24 cellular contexts compared by ENCODE assay signal in the genomic region with DNA sequence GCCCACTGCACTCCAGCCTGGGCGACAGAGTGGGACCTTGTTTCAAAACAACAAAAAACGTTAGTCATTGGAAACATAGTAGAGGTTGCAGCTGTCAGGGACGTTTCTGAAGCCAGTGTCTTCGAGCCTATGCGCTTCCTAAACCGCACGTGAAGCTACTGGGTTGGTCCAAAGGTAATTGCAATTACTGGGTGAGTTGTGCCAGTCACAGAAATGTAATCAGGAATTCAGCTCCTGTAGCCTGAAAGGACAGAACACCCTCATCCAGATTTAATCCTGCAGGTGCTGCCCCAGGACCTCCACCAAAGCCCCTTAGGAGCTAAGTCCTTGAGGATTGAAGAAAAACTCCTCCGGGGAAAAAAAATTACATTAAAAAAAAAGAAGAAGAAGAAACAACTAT. TPM values are rescaled to one million over a fixed set of nuclear protein-coding genes. Genes with fewer than 3 reads are reported as not detected.
DNase-seq lines count a peak whose midpoint lies in the region; ATAC-seq, FAIRE-seq and TF ChIP-seq lines count a peak whose summit lies in the region.
"Had no signal": no experiment of that assay in that cellular context is flagged by ENCODE, and none has a peak within 500 bp of the region (broad histone marks: within the 10 kb centered on the region; RNA-seq: fewer than 3 reads in every experiment).

No MANE protein-coding gene starts in this region.

- H3K9me3 ChIP-seq in HepG2 (ENCODE audit: low read length) (no peaks in the 10 kb centered on the region), right lobe of liver (no peaks in the 10 kb centered on the region), SK-N-MC (ENCODE audit: low read depth, low read length) (no peaks in the 10 kb centered on the region), neural progenitor cell (ENCODE audit: low read depth) (no peaks in the 10 kb centered on the region), small intestine (ENCODE audit: control insufficient read depth, low read depth) (no peaks in the 10 kb centered on the region), left ventricle myocardium inferior (replicated peaks) (no peaks in the 10 kb centered on the region)
- H3K9me3 ChIP-seq: BE2C, BLaER1 had no signal

- ATAC-seq in HepG2 (no peak), right lobe of liver (no peak)

- CTCF ChIA-PET in HepG2 (lab: Yijun Ruan, JAX; ENCODE audit: low intra/inter-chr PET ratio, low total read pairs) = no interaction called here

- no peak overlapping the region for H3K27ac Mint-ChIP-seq in neural progenitor cell
- H3K27ac Mint-ChIP-seq: CD14-positive monocyte; CD4-positive, alpha-beta memory T cell; CD4-positive, CD25-positive, alpha-beta regulatory T cell; CD8-positive, alpha-beta memory T cell had no signal

- TF ChIP-seq EP300 in HepG2 (IDR thresholded peaks at IDR 0.05; ENCODE audit: low read depth in 2 of 2, low read length in 2 of 2) (no peak), HepG2 (CRISPR knock-in tag; IDR thresholded peaks at IDR 0.05; ENCODE audit: borderline replicate concordance) (no peak)

- H3K9ac ChIP-seq in HepG2 (ENCODE audit: insufficient read depth, low read depth, low read length) = no peak overlapping the region
- H3K9ac ChIP-seq in SK-N-MC (ENCODE audit: insufficient read length) = no peak overlapping the region
- no peak overlapping the region for H3K9ac ChIP-seq in neural progenitor cell
- H3K9ac ChIP-seq: BLaER1 had no signal

- H3K4me1 ChIP-seq in HepG2 (ENCODE audit: insufficient read depth, low read length) = peaks cover 36% of the 10 kb centered on the region
- peaks cover 0 to 8% (median 0%) of the 10 kb centered on the region in 4 donors for H3K4me1 ChIP-seq in right lobe of liver
- peaks cover 6% of the 10 kb centered on the region for H3K4me1 ChIP-seq in neural progenitor cell
- no peaks in the 10 kb centered on the region for H3K4me1 ChIP-seq in small intestine (ENCODE audit: control insufficient read depth in 2 of 2, insufficient read depth in 1 of 2, low read depth in 1 of 2, low read length in 1 of 2)
- H3K4me1 ChIP-seq in left ventricle myocardium inferior = peaks cover 25% of the 10 kb centered on the region

- no peak overlapping the region for H3K27ac ChIP-seq in HepG2 (ENCODE audit: extremely low read length, insufficient read depth, low read length)
- H3K27ac ChIP-seq in right lobe of liver = no peak overlapping the region
- H3K27ac ChIP-seq in SK-N-MC = peak overlapping the region; percentile 70
- H3K27ac ChIP-seq in neural progenitor cell = no peak overlapping the region
- H3K27ac ChIP-seq in small intestine (ENCODE audit: low read depth in 1 of 2, low read length in 1 of 2) = no peak overlapping the region
- H3K27ac ChIP-seq in left ventricle myocardium inferior (replicated peaks) = no peak overlapping the region
- H3K27ac ChIP-seq: 22Rv1, BLaER1 had no signal

- peaks cover 19% of the 10 kb centered on the region for H4K20me1 ChIP-seq in HepG2 (ENCODE audit: insufficient read depth, low read length)
- H4K20me1 ChIP-seq in neural progenitor cell (ENCODE audit: low read depth) = peaks cover 19% of the 10 kb centered on the region

- H3K79me2 ChIP-seq in HepG2 (ENCODE audit: insufficient read depth, low read length) = peaks cover 20% of the 10 kb centered on the region
- H3K79me2 ChIP-seq in neural progenitor cell (ENCODE audit: low read depth) = peaks cover 23% of the 10 kb centered on the region

- H3K4me2 ChIP-seq in HepG2 (ENCODE audit: low read depth, low read length) (peak overlapping the region; percentile 47), neural progenitor cell (no peak overlapping the region)
- H3K4me2 ChIP-seq: BLaER1 had no signal

- no peaks in the 10 kb centered on the region for H3K9me3 Mint-ChIP-seq in neural progenitor cell
- H3K9me3 Mint-ChIP-seq: CD4-positive, alpha-beta memory T cell had no signal

- no TSS peak for BruUV-seq in HepG2 (replicated peaks; lab: Mats Ljungman, UMichigan)

- POLR2A ChIA-PET in HepG2 (lab: Yijun Ruan, JAX) = interaction anchor here (1.5 kb wide), 1 partner anchor 30 kb away, joined by 4 read pairs; no protein-coding TSS in a partner anchor

- no peak for TF ChIP-seq CTCF in HepG2 (CRISPR knock-in tag; IDR thresholded peaks at IDR 0.05)
- TF ChIP-seq CTCF in right lobe of liver (IDR thresholded peaks at IDR 0.05) = no peak
- no peak for TF ChIP-seq CTCF in neural progenitor cell (IDR thresholded peaks at IDR 0.05)
- TF ChIP-seq CTCF in left ventricle myocardium inferior (IDR thresholded peaks at IDR 0.05; ENCODE audit: borderline replicate concordance) = no peak

- no peak overlapping the region for H2AFZ ChIP-seq in HepG2 (ENCODE audit: low read length)
- H2AFZ ChIP-seq in neural progenitor cell (replicated peaks) = no peak overlapping the region

- peaks cover 18% of the 10 kb centered on the region for H3F3A ChIP-seq in neural progenitor cell (ENCODE audit: low read depth)

- in situ Hi-C loops in HepG2 (cut with HindIII; ENCODE audit: extremely low pct_ligation_motif_present, low pct_unique_long_range_greater_than_20kb) = no loop called here

- FAIRE-seq in HepG2 (lab: Jason Lieb, UNC) (no peak), small intestine (lab: Jason Lieb, UNC) (no peak)
- FAIRE-seq: GM12891, GM19239 had no signal

- H3K4me3 ChIP-seq in HepG2 (replicated peaks in 1 of 3; ENCODE audit: insufficient read depth in 1 of 3, low read depth in 2 of 3, low read length in 3 of 3) = peak overlapping the region in 1 of 3 experiments; percentile 4; a peak in 1 of 6 replicates
- no peak overlapping the region for H3K4me3 ChIP-seq in right lobe of liver
- H3K4me3 ChIP-seq in SK-N-MC = no peak overlapping the region
- no peak overlapping the region for H3K4me3 ChIP-seq in neural progenitor cell
- H3K4me3 ChIP-seq in small intestine (ENCODE audit: low read depth in 1 of 2, low read length in 2 of 2) = no peak overlapping the region
- H3K4me3 ChIP-seq in left ventricle myocardium inferior = no peak overlapping the region
- H3K4me3 ChIP-seq: BLaER1 had no signal

- peak overlapping the region; percentile 15 for H3K4me3 Mint-ChIP-seq in neural progenitor cell

- H3K36me3 ChIP-seq in HepG2 (replicated peaks in 1 of 2; ENCODE audit: control insufficient read depth in 1 of 2, insufficient read depth in 2 of 2, low read length in 2 of 2) (no peaks in the 10 kb centered on the region), right lobe of liver (no peaks in the 10 kb centered on the region), SK-N-MC (ENCODE audit: insufficient read depth, low read length) (no peaks in the 10 kb centered on the region), neural progenitor cell (no peaks in the 10 kb centered on the region), small intestine (ENCODE audit: control insufficient read depth in 2 of 2, insufficient read depth in 2 of 2, low read length in 2 of 2) (no peaks in the 10 kb centered on the region), left ventricle myocardium inferior (no peaks in the 10 kb centered on the region)
- H3K36me3 ChIP-seq: BE2C, BLaER1 had no signal

- peaks cover 12% of the 10 kb centered on the region for H3K27me3 Mint-ChIP-seq in neural progenitor cell (ENCODE audit: insufficient read depth, low read depth)

- H3K27me3 ChIP-seq in HepG2 (ENCODE audit: control insufficient read depth in 1 of 2, insufficient read depth in 2 of 2, low read length in 2 of 2) = no peaks in the 10 kb centered on the region
- H3K27me3 ChIP-seq in right lobe of liver = no peaks in the 10 kb centered on the region
- peaks cover 13% of the 10 kb centered on the region for H3K27me3 ChIP-seq in neural progenitor cell
- peaks cover 0 to 3% of the 10 kb centered on the region in 2 donors for H3K27me3 ChIP-seq in small intestine (ENCODE audit: control insufficient read depth in 2 of 2, insufficient read depth in 2 of 2, low read length in 2 of 2)
- H3K27me3 ChIP-seq in left ventricle myocardium inferior (ENCODE audit: low read depth) = peaks cover 39% of the 10 kb centered on the region
- H3K27me3 ChIP-seq: BE2C had no signal

- H3K4me1 Mint-ChIP-seq in neural progenitor cell = peaks cover 10% of the 10 kb centered on the region

- intact Hi-C loops in HepG2 (cut with micrococcal nuclease; ENCODE audit: unreplicated experiment) (loop anchor here (10.0 kb wide), 1 partner anchor 92 kb away; a partner anchor contains a TSS), right lobe of liver (cut with DNase I) (no loop called here), left ventricle myocardium inferior (cut with micrococcal nuclease) (no loop called here)

- TF ChIP-seq RAD21 in HepG2 (CRISPR knock-in tag; IDR thresholded peaks at IDR 0.05) = no peak

- no peak for DNase-seq in HepG2 (ENCODE audit: low spot score)
- DNase-seq in right lobe of liver = no peak
- no peak for DNase-seq in SK-N-MC (ENCODE audit: low read depth, low spot score)
- DNase-seq in neural progenitor cell (ENCODE audit: low spot score) = no peak
- DNase-seq in small intestine = peak; percentile 66
- DNase-seq in left ventricle myocardium inferior = no peak
- no peak for DNase-seq in GDM1 (lab: John Stamatoyannopoulos, UW)
- DNase-seq in NOMO-1 (lab: John Stamatoyannopoulos, UW; ENCODE audit: unreplicated experiment in 2 of 2) = no peak
- DNase-seq: ACHN; BE2C; C1 segment of cervical spinal cord; CD4-positive, alpha-beta memory T cell; CD4-positive, CD25-positive, alpha-beta regulatory T cell; CD8-positive, alpha-beta memory T cell; COR-L47; DMS153; DND-41; EL; GF-D8 had no signal

- 15% methylated on average over 8 of the region's 8 CpGs for WGBS in HepG2 (ENCODE audit: low lambda C conversion rate)
- WGBS in right lobe of liver (ENCODE audit: insufficient coverage, low coverage, low lambda C conversion rate, missing lambda C conversion rate) = 53% methylated on average over 7 of the region's 8 CpGs
- 31 to 56% (median 38%) methylated on average over 8 of the region's 8 CpGs for WGBS in small intestine, 3 donors

- TF ChIP-seq POLR2A in HepG2 (IDR thresholded peaks at IDR 0.05; ENCODE audit: insufficient read depth in 1 of 2, low read depth in 2 of 2, low read length in 2 of 2) = no peak
- no peak for TF ChIP-seq POLR2A in right lobe of liver (IDR thresholded peaks at IDR 0.05)

- no peaks in the 10 kb centered on the region for H3K36me3 Mint-ChIP-seq in neural progenitor cell
- H3K36me3 Mint-ChIP-seq: CD14-positive monocyte; CD4-positive, alpha-beta memory T cell; CD4-positive, CD25-positive, alpha-beta regulatory T cell had no signal

RNA-seq across cellular contexts. Expression of a gene that starts 2.4 kb away (rescaled TPM):
- total RNA-seq in HepG2 (2016; rRNA removed; fragmentation: Illumina TruSeq; extraction: Trizol) (20.3 and 21.6 TPM in 2 replicates), right lobe of liver (10 to 100 TPM in 5 of 6 experiments, 1 to 10 TPM in 1; 8.7 to 18.1 (median 16.4) TPM), neural progenitor cell (ENCODE audit: low replicate concordance) (27.0 and 28.0 TPM in 2 replicates), left ventricle myocardium inferior (1.0 TPM)
- total RNA-seq in HepG2 (2016; cell fraction: cytosol; rRNA removed; fragmentation: Illumina TruSeq; extraction: Trizol; ENCODE audit: low read depth) = 2.9 and 3.0 TPM in 2 replicates
- 17.5 and 20.5 TPM in 2 replicates for total RNA-seq in HepG2 (2016; cell fraction: insoluble cytoplasmic fraction; rRNA removed; fragmentation: Illumina TruSeq; extraction: Trizol)
- total RNA-seq in HepG2 (2016; cell fraction: membrane; rRNA removed; fragmentation: Illumina TruSeq; extraction: Trizol) = 6.8 and 7.0 TPM in 2 replicates
- 12.4 and 14.1 TPM in 2 replicates for total RNA-seq in HepG2 (2016; cell fraction: nucleus; rRNA removed; fragmentation: Illumina TruSeq; extraction: Trizol)
- polyA plus RNA-seq in HepG2 (2011; rRNA removed) (46.6 and 48.0 TPM in 2 replicates), small intestine (10 to 100 TPM; 20.7 to 67.6 (median 34.2) TPM)
- 45.4 and 46.7 TPM in 2 replicates for polyA plus RNA-seq in HepG2 (2011; cell fraction: cytosol; rRNA removed)
- polyA plus RNA-seq in HepG2 (2011; cell fraction: nucleus; rRNA removed) = 28.4 and 30.4 TPM in 2 replicates
- 35.2 and 42.3 TPM in 2 replicates for polyA plus RNA-seq in HepG2 (2012)
- 0.79 and 0.82 TPM in 2 replicates for polyA plus RNA-seq in HepG2 (2016; cell fraction: cytosol; fragmentation: Illumina TruSeq; extraction: Trizol; ENCODE audit: low read depth)
- polyA plus RNA-seq in HepG2 (2016; cell fraction: insoluble cytoplasmic fraction; fragmentation: Illumina TruSeq; extraction: Trizol; ENCODE audit: low read depth) = 20.4 and 24.3 TPM in 2 replicates
- polyA plus RNA-seq in HepG2 (2016; cell fraction: membrane; fragmentation: Illumina TruSeq; extraction: Trizol; ENCODE audit: low read depth) = 2.7 and 3.3 TPM in 2 replicates
- polyA plus RNA-seq in HepG2 (2016; cell fraction: nucleus; fragmentation: Illumina TruSeq; extraction: Trizol; ENCODE audit: insufficient read depth, low read depth) = 17.9 and 19.2 TPM in 2 replicates
- polyA minus RNA-seq in HepG2 (2011; rRNA and poly(A)+ RNA removed; ENCODE audit: low replicate concordance) = 40.5 and 85.7 TPM in 2 replicates
- polyA minus RNA-seq in HepG2 (2011; cell fraction: cytosol; rRNA and poly(A)+ RNA removed) = 49.3 and 53.6 TPM in 2 replicates
- polyA minus RNA-seq in HepG2 (2011; cell fraction: nucleus; rRNA and poly(A)+ RNA removed) = 29.4 and 36.8 TPM in 2 replicates

RNA-seq across cellular contexts. Expression of a gene that starts 13.9 kb away (rescaled TPM):
- total RNA-seq in HepG2 (2016; rRNA removed; fragmentation: Illumina TruSeq; extraction: Trizol) (6.8 and 8.8 TPM in 2 replicates), right lobe of liver (1 to 10 TPM; 2.5 to 3.9 (median 3.1) TPM), neural progenitor cell (ENCODE audit: low replicate concordance) (6.4 and 7.0 TPM in 2 replicates), left ventricle myocardium inferior (6.2 TPM)
- 3.5 and 3.6 TPM in 2 replicates for total RNA-seq in HepG2 (2016; cell fraction: cytosol; rRNA removed; fragmentation: Illumina TruSeq; extraction: Trizol; ENCODE audit: low read depth)
- total RNA-seq in HepG2 (2016; cell fraction: insoluble cytoplasmic fraction; rRNA removed; fragmentation: Illumina TruSeq; extraction: Trizol) = 6.7 and 8.0 TPM in 2 replicates
- 3.0 and 3.3 TPM in 2 replicates for total RNA-seq in HepG2 (2016; cell fraction: membrane; rRNA removed; fragmentation: Illumina TruSeq; extraction: Trizol)
- 8.0 and 9.4 TPM in 2 replicates for total RNA-seq in HepG2 (2016; cell fraction: nucleus; rRNA removed; fragmentation: Illumina TruSeq; extraction: Trizol)
- polyA plus RNA-seq in HepG2 (2011; rRNA removed) (6.4 and 6.9 TPM in 2 replicates), small intestine (1 to 10 TPM; 4.6 to 9.2 (median 8.9) TPM)
- 4.7 and 4.9 TPM in 2 replicates for polyA plus RNA-seq in HepG2 (2011; cell fraction: cytosol; rRNA removed)
- 6.1 and 8.1 TPM in 2 replicates for polyA plus RNA-seq in HepG2 (2011; cell fraction: nucleus; rRNA removed)
- polyA plus RNA-seq in HepG2 (2012) = 5.3 and 5.8 TPM in 2 replicates
- polyA plus RNA-seq in HepG2 (2016; cell fraction: cytosol; fragmentation: Illumina TruSeq; extraction: Trizol; ENCODE audit: low read depth) = 0.41 and 0.49 TPM in 2 replicates
- polyA plus RNA-seq in HepG2 (2016; cell fraction: insoluble cytoplasmic fraction; fragmentation: Illumina TruSeq; extraction: Trizol; ENCODE audit: low read depth) = 9.9 and 11.1 TPM in 2 replicates
- polyA plus RNA-seq in HepG2 (2016; cell fraction: membrane; fragmentation: Illumina TruSeq; extraction: Trizol; ENCODE audit: low read depth) = 1.2 and 1.4 TPM in 2 replicates
- polyA plus RNA-seq in HepG2 (2016; cell fraction: nucleus; fragmentation: Illumina TruSeq; extraction: Trizol; ENCODE audit: insufficient read depth, low read depth) = 12.3 and 13.0 TPM in 2 replicates
- polyA minus RNA-seq in HepG2 (2011; rRNA and poly(A)+ RNA removed; ENCODE audit: low replicate concordance) = 8.9 and 26.0 TPM in 2 replicates
- polyA minus RNA-seq in HepG2 (2011; cell fraction: cytosol; rRNA and poly(A)+ RNA removed) = 4.7 and 6.5 TPM in 2 replicates
- polyA minus RNA-seq in HepG2 (2011; cell fraction: nucleus; rRNA and poly(A)+ RNA removed) = 10.9 and 12.7 TPM in 2 replicates
